34 cellular contexts compared by ENCODE assay signal in the genomic region with DNA sequence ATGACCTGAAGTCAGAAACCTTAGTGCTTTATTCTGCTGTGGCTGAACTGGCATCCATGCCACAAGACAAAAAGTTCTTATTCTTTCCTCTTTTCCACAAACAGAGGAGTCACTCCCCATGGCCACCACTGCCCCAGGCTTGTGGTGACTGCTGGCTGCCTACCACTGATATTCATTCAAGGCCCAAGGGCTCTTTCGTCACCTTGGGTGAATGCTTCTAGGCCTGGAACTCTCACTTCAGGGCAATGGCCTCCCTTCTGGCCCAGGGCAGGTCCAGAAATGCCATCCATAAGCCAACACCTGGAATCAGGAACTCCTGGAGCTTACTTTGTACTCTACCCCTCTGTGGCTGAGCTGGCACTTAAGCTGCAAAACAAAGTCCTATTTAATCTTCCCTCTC.
"Had no signal": no experiment of that assay in that cellular context is flagged by ENCODE, and none has a peak within 500 bp of the region (broad histone marks: within the 10 kb centered on the region; RNA-seq: fewer than 3 reads in every experiment).

No MANE protein-coding gene starts in this region.

- H3K4me3 ChIP-seq: MG63 had no signal

- H3K4me2 ChIP-seq: KMS-11 had no signal

- H3K27ac ChIP-seq: KMS-11 had no signal

- H3K27me3 ChIP-seq: MG63 had no signal

- H3K9ac ChIP-seq: KMS-11 had no signal

- DNase-seq: Karpas-422, MG63, MM.1S, MV-4-11, NCI-H1048, NCI-H1092, NCI-H1092 treated with DMSO at 0.1 percent for 48 hours, NCI-H1105, NCI-H1105 treated with DMSO at 0.1 percent for 48 hours, NCI-H1417, NCI-H1417 treated with DMSO at 0.1 percent for 48 hours, NCI-H1436, NCI-H1436 treated with DMSO at 0.1 percent for 48 hours, NCI-H146, NCI-H1694, NCI-H1694 treated with DMSO at 0.1 percent for 48 hours, NCI-H187, NCI-H187 treated with DMSO at 0.1 percent for 48 hours, NCI-H1930, NCI-H2029, NCI-H2029 treated with DMSO at 0.1 percent for 48 hours, NCI-H2081, NCI-H2081 treated with DMSO at 0.1 percent for 48 hours, NCI-H2107, NCI-H2171, NCI-H2171 treated with DMSO at 0.1 percent for 48 hours, NCI-H2227 treated with DMSO at 0.1 percent for 48 hours, NCI-H226, NCI-H345, NCI-H446, NCI-H446 treated with DMSO at 0.1 percent for 48 hours, NCI-H510A, NCI-H510A treated with DMSO at 0.1 percent for 48 hours had no signal

- H3K9me3 ChIP-seq: MG63 had no signal
